ENCODE assay signal across 1 cellular context in genomic region chr2:61810203-61810602, GRCh38. TPM values are rescaled to one million over a fixed set of nuclear protein-coding genes. Genes with fewer than 3 reads are reported as not detected.
"Had no signal": no experiment of that assay in that cellular context is flagged by ENCODE, and none has a peak within 500 bp of the region (broad histone marks: within the 10 kb centered on the region; RNA-seq: fewer than 3 reads in every experiment).

No MANE protein-coding gene starts in this region.

RNA-seq across cellular contexts. Expression of gene FAM161A, which starts 43.7 kb away (rescaled TPM):
- total RNA-seq: ascending aorta had no signal
